ENCODE assay signal across 1 cellular context in genomic region chrX:46649421-46650260, GRCh38.
TF ChIP-seq lines count a peak whose summit lies in the region.

No MANE protein-coding gene starts in this region.

TF ChIP-seq in H1, 55 proteins besides CTCF, POLR2A, EP300 and RAD21 (continued from another document):
- no peak for TF ChIP-seq BCL11A (IDR thresholded peaks at IDR 0.05; ENCODE audit: low read depth in 2 of 2, low read length in 2 of 2)
- no peak for TF ChIP-seq JUN (IDR thresholded peaks at IDR 0.05; ENCODE audit: low read depth, low read length)
- peak; percentile 8 for TF ChIP-seq NANOG (IDR thresholded peaks at IDR 0.05; ENCODE audit: insufficient read depth, low read depth, low read length, poor library complexity, severe bottlenecking)
- TF ChIP-seq SP4 (IDR thresholded peaks at IDR 0.05; ENCODE audit: low read length), result no peak
- TF ChIP-seq USF2 (IDR thresholded peaks at IDR 0.05; ENCODE audit: low read length), result no peak
- TF ChIP-seq ATF2 (IDR thresholded peaks at IDR 0.05; ENCODE audit: low read length), result no peak
TF ChIP-seq in H1: peak in this region for 5.
